ENCODE assay signal across 22 cellular contexts in the genomic region with DNA sequence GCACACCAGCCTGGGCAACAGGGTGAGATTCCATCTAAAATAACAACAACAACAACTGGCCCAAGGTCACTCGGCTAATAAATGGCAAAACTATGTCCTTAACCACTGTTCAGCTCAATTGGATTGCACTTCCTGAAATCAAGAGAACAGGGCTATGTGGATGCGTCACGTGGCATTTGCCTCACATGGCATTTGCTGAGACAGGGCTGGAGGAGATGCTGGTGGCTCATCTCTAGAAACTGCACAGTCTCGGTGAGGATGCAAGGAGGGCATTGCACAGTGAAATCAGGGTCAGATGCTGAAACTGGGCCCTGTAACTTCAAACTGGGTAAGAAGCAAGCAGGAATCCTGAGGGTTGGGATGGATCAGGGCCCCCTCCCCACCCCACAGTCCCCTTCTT.
"Had no signal": no experiment of that assay in that cellular context is flagged by ENCODE, and none has a peak within 500 bp of the region (broad histone marks: within the 10 kb centered on the region; RNA-seq: fewer than 3 reads in every experiment).

No MANE protein-coding gene starts in this region.

- DNase-seq: activated CD4-positive, alpha-beta T cell treated with anti-CD3 and anti-CD28 coated beads, Interleukin-2, amount 10 ng/mL, durations not matched to agents 24 days and 14 days; activated CD4-positive, CD25-positive, alpha-beta regulatory T cell; activated CD8-positive, alpha-beta T cell treated with anti-CD3 and anti-CD28 coated beads, Interleukin-2, amount 10 ng/mL, durations not matched to agents 7 days and 5 days; activated gamma-delta T cell; activated T-cell treated with anti-CD3 and anti-CD28 coated beads, Interleukin-2, amount 50 U/mL, for 24 hours; cerebellar nuclear complex; cortex of kidney; effector CD4-positive, alpha-beta T cell; immature natural killer cell; natural killer cell; ovary; right lobe of liver; stimulated activated CD4-positive, alpha-beta T cell treated with anti-CD3 and anti-CD28 coated beads, Interleukin-4, amount 100 ng/mL, for 24 hours; stomach; testis had no signal

- H3K4me1 ChIP-seq: breast epithelium, right lobe of liver, stomach, testis had no signal

- H3K9me3 ChIP-seq: adrenal gland, breast epithelium, ovary, right lobe of liver, stomach, testis had no signal

- H3K27ac Mint-ChIP-seq: activated CD4-positive, alpha-beta T cell treated with anti-CD3 and anti-CD28 coated beads, Interleukin-2, amount 10 ng/mL, durations not matched to agents 24 days and 14 days; activated CD8-positive, alpha-beta T cell treated with anti-CD3 and anti-CD28 coated beads, Interleukin-2, amount 10 ng/mL, durations not matched to agents 7 days and 5 days; activated naive CD4-positive, alpha-beta T cell treated with anti-CD3 and anti-CD28 coated beads, Interleukin-2, amount 50 U/mL, for 24 hours; activated T-cell treated with anti-CD3 and anti-CD28 coated beads, Interleukin-2, amount 50 U/mL, for 24 hours; immature natural killer cell; natural killer cell; stimulated activated effector memory CD8-positive, alpha-beta T cell treated with anti-CD3 and anti-CD28 coated beads, Interleukin-12 subunit alpha, Interleukin-12 subunit beta, amount 100 ng/mL, for 72 hours; T-helper 2 cell treated with Interferon-gamma antibody and Interleukin-4, amounts not matched to agents 5 μg/mL and 100 μg/mL, for 36 hours; type B pancreatic cell had no signal

- H3K27me3 Mint-ChIP-seq: activated CD4-positive, alpha-beta T cell treated with anti-CD3 and anti-CD28 coated beads, Interleukin-2, amount 10 ng/mL, durations not matched to agents 24 days and 14 days had no signal

- H3K27me3 ChIP-seq: adrenal gland, ovary, right lobe of liver, testis had no signal

- H3K4me3 Mint-ChIP-seq: activated CD4-positive, alpha-beta T cell treated with anti-CD3 and anti-CD28 coated beads, Interleukin-2, amount 10 ng/mL, durations not matched to agents 24 days and 14 days; activated CD8-positive, alpha-beta T cell treated with anti-CD3 and anti-CD28 coated beads, Interleukin-2, amount 10 ng/mL, durations not matched to agents 7 days and 5 days; activated naive CD4-positive, alpha-beta T cell treated with anti-CD3 and anti-CD28 coated beads, Interleukin-2, amount 50 U/mL, for 24 hours; activated T-cell treated with anti-CD3 and anti-CD28 coated beads, Interleukin-2, amount 50 U/mL, for 24 hours; immature natural killer cell; natural killer cell; stimulated activated effector memory CD8-positive, alpha-beta T cell treated with anti-CD3 and anti-CD28 coated beads, Interleukin-12 subunit alpha, Interleukin-12 subunit beta, amount 100 ng/mL, for 72 hours; T-helper 2 cell treated with Interferon-gamma antibody and Interleukin-4, amounts not matched to agents 5 μg/mL and 100 μg/mL, for 36 hours; type B pancreatic cell had no signal

- H3K9me3 Mint-ChIP-seq: activated CD4-positive, alpha-beta T cell treated with anti-CD3 and anti-CD28 coated beads, Interleukin-2, amount 10 ng/mL, durations not matched to agents 24 days and 14 days; activated naive CD4-positive, alpha-beta T cell treated with anti-CD3 and anti-CD28 coated beads, Interleukin-2, amount 50 U/mL, for 24 hours; activated T-cell treated with anti-CD3 and anti-CD28 coated beads, Interleukin-2, amount 50 U/mL, for 24 hours; natural killer cell; stimulated activated effector memory CD8-positive, alpha-beta T cell treated with anti-CD3 and anti-CD28 coated beads, Interleukin-12 subunit alpha, Interleukin-12 subunit beta, amount 100 ng/mL, for 72 hours; T-helper 2 cell treated with Interferon-gamma antibody and Interleukin-4, amounts not matched to agents 5 μg/mL and 100 μg/mL, for 36 hours; type B pancreatic cell had no signal

- ATAC-seq: activated CD8-positive, alpha-beta T cell treated with anti-CD3 and anti-CD28 coated beads, Interleukin-2, amount 10 ng/mL, durations not matched to agents 7 days and 5 days; esophagus mucosa; natural killer cell; right lobe of liver; stimulated activated effector memory CD8-positive, alpha-beta T cell treated with anti-CD3 and anti-CD28 coated beads, Interleukin-12 subunit alpha, Interleukin-12 subunit beta, amount 100 ng/mL, for 72 hours had no signal

- H3K4me3 ChIP-seq: adrenal gland, breast epithelium, ovary, right lobe of liver, stomach, testis had no signal

- H3K36me3 ChIP-seq: adrenal gland, breast epithelium, ovary, right lobe of liver, stomach had no signal

- H3K27ac ChIP-seq: adrenal gland, breast epithelium, ovary, right lobe of liver, stomach, testis had no signal

- H3K36me3 Mint-ChIP-seq: activated naive CD4-positive, alpha-beta T cell treated with anti-CD3 and anti-CD28 coated beads, Interleukin-2, amount 50 U/mL, for 24 hours; immature natural killer cell; natural killer cell; stimulated activated effector memory CD8-positive, alpha-beta T cell treated with anti-CD3 and anti-CD28 coated beads, Interleukin-12 subunit alpha, Interleukin-12 subunit beta, amount 100 ng/mL, for 72 hours; type B pancreatic cell had no signal

- H3K4me1 Mint-ChIP-seq: activated CD4-positive, alpha-beta T cell treated with anti-CD3 and anti-CD28 coated beads, Interleukin-2, amount 10 ng/mL, durations not matched to agents 24 days and 14 days; activated naive CD4-positive, alpha-beta T cell treated with anti-CD3 and anti-CD28 coated beads, Interleukin-2, amount 50 U/mL, for 24 hours; immature natural killer cell; natural killer cell; stimulated activated effector memory CD8-positive, alpha-beta T cell treated with anti-CD3 and anti-CD28 coated beads, Interleukin-12 subunit alpha, Interleukin-12 subunit beta, amount 100 ng/mL, for 72 hours had no signal
